ENCODE assay signal across 8 cellular contexts in the genomic region with DNA sequence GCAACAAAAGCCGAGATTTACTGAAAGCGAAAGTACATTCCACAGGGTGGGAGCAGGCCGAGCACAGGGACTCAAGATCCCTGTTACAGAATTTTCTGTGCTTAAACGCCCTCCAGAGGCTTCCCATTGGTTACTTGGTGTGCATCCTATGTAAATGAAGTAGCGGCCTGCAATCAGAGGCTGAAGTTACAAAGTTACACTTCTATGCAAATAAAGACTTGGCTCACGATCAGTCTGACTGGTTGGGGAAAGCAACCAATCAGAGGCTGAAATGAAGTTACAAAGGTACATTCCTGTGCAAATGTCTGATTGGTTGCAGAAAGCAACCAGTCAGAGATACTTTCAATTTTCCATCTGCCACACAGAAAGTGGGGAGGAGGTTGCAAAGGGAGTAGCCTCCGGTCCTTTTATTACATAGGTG. TPM values are rescaled to one million over a fixed set of nuclear protein-coding genes. Genes with fewer than 3 reads are reported as not detected.
DNase-seq lines count a peak whose midpoint lies in the region; ATAC-seq and TF ChIP-seq lines count a peak whose summit lies in the region.

No MANE protein-coding gene starts in this region.

- ATAC-seq in GM19452 (IDR thresholded peaks at IDR 0.05; ENCODE audit: unreplicated experiment) (no peak), HG02870 (IDR thresholded peaks at IDR 0.05; ENCODE audit: unreplicated experiment) (no peak)

- H3K9me3 ChIP-seq in ectodermal cell (ENCODE audit: control insufficient read depth, low read length) (no peaks in the 10 kb centered on the region), uterus (no peaks in the 10 kb centered on the region)

- H3K36me3 ChIP-seq in ectodermal cell (ENCODE audit: control insufficient read depth, insufficient read depth, low read length): no peaks in the 10 kb centered on the region
- no peaks in the 10 kb centered on the region for H3K36me3 ChIP-seq in uterus

- in situ Hi-C loops in G401 (cut with HindIII; ENCODE audit: low sequenced_read_pairs): no loop called here

- TF ChIP-seq CTCF in uterus (IDR thresholded peaks at IDR 0.05): peak in 1 of 4 experiments; percentile 20

- DNase-seq in G401 (ENCODE audit: low spot score): peak; percentile 79
- DNase-seq in OCI-M1 (lab: John Stamatoyannopoulos, UW): peak; percentile 85
- DNase-seq in lung microvascular endothelial cell (ENCODE audit: low read depth in 2 of 2): peak; percentile 96 to 98
- DNase-seq in uterus: peak; percentile 35 to 75
- DNase-seq in mesenteric fat pad (ENCODE audit: low spot score): no peak

- H3K4me3 ChIP-seq in ectodermal cell (ENCODE audit: insufficient read depth, low read depth, low read length): no peak overlapping the region
- H3K4me3 ChIP-seq in uterus: peak overlapping the region; percentile 38 to 56

- H3K27ac ChIP-seq in ectodermal cell (ENCODE audit: insufficient read depth, low read depth, low read length, poor library complexity, severe bottlenecking) (peak overlapping the region; percentile 37), uterus (peak overlapping the region; percentile 64 to 77)

- 58 to 64% methylated on average over 7 of the region's 7 CpGs for WGBS in ectodermal cell, 2 experiments

- intact Hi-C loops in uterus (cut with DNase I; ENCODE audit: low total_unique reads): no loop called here

- H3K27me3 ChIP-seq in ectodermal cell (ENCODE audit: control insufficient read depth, insufficient read depth, low read length, poor library complexity, severe bottlenecking): no peaks in the 10 kb centered on the region
- no peaks in the 10 kb centered on the region for H3K27me3 ChIP-seq in uterus

- H3K4me1 ChIP-seq in ectodermal cell (ENCODE audit: control insufficient read depth, insufficient read depth, low read length) (peaks cover 6% of the 10 kb centered on the region), uterus (no peaks in the 10 kb centered on the region)

- no peak for TF ChIP-seq POLR2A in uterus (IDR thresholded peaks at IDR 0.05)

RNA-seq across cellular contexts. Expression of a gene that starts 4.1 kb away (rescaled TPM):
- 7.3 and 13.1 TPM in 2 replicates for total RNA-seq in G401 (2014; rRNA removed; shearing (Covaris generic))
- 32.8 TPM for polyA plus RNA-seq in ectodermal cell (2013, experiment 1 of 4)
- 40.3 TPM for polyA plus RNA-seq in ectodermal cell (2013, experiment 2 of 4)
- polyA plus RNA-seq in ectodermal cell (2013, experiment 3 of 4): 28.7 TPM
- 29.9 TPM for polyA plus RNA-seq in ectodermal cell (2013, experiment 4 of 4)
- total RNA-seq in lung microvascular endothelial cell (0.60 and 1.5 TPM in 2 replicates), uterus (10 to 100 TPM in 1 of 4 donors, under 1 TPM in 1, not detected in 2; 0.37 to 12.2 TPM), mesenteric fat pad (1.1 TPM)

RNA-seq across cellular contexts. Expression of a gene that starts 12.6 kb away (rescaled TPM):
- 3.4 and 12.9 TPM in 2 replicates for total RNA-seq in G401 (2014; rRNA removed; shearing (Covaris generic))
- polyA plus RNA-seq in ectodermal cell (2013, experiment 1 of 4): 24.8 TPM
- 24.6 TPM for polyA plus RNA-seq in ectodermal cell (2013, experiment 2 of 4)
- polyA plus RNA-seq in ectodermal cell (2013, experiment 3 of 4): 25.0 TPM
- 26.3 TPM for polyA plus RNA-seq in ectodermal cell (2013, experiment 4 of 4)
- total RNA-seq in lung microvascular endothelial cell: 5.4 and 8.5 TPM in 2 replicates
- total RNA-seq in uterus: 10 to 100 TPM in 2 of 4 donors, 1 to 10 TPM in 1, under 1 TPM in 1; 0.29 to 17.4 (median 9.2) TPM
- 7.7 TPM for total RNA-seq in mesenteric fat pad

RNA-seq across cellular contexts. Expression of a gene that starts 40.8 kb away (rescaled TPM):
- not detected in 2 replicates for total RNA-seq in G401 (2014; rRNA removed; shearing (Covaris generic))
- polyA plus RNA-seq in ectodermal cell (2013, experiment 1 of 4): not detected
- polyA plus RNA-seq in ectodermal cell (2013, experiment 2 of 4): not detected
- not detected for polyA plus RNA-seq in ectodermal cell (2013, experiment 3 of 4)
- polyA plus RNA-seq in ectodermal cell (2013, experiment 4 of 4): not detected
- total RNA-seq in lung microvascular endothelial cell (0.20 and 0.44 TPM in 2 replicates), uterus (1 to 10 TPM in 1 of 4 donors, not detected in 3; 2.2 TPM), mesenteric fat pad (2.0 TPM)
